ENCODE assay signal across 1 cellular context in the genomic region with DNA sequence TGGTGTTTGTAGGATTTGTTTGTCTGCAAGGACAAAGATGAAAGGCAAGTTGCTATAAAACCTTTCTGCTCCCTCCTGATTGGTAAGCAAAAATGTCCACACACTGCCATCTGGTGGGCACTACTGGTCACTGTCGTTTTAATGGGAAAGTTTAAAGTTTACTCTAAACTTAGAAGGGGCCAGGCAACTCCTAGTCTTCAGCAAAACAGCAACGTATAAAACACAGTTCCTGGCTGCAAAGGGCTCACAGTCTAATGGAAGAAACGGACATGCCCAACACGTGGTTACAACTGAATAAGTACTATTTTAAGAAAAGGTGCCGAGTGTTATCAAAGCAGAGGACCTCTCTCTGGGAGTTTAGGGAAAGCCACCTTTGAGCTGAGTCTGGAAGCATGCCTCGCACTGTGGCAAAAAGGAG.
TF ChIP-seq lines count a peak whose summit lies in the region.

No MANE protein-coding gene starts in this region.

TF ChIP-seq in WTC11, 78 proteins besides CTCF, POLR2A, EP300 and RAD21 (continued from another document):
- TF ChIP-seq EMX1 (CRISPR knock-in tag; IDR thresholded peaks at IDR 0.05) (no peak), GRHL2 (CRISPR knock-in tag; IDR thresholded peaks at IDR 0.05; ENCODE audit: insufficient replicate concordance, severe bottlenecking) (no peak)
